Comparison of ENCODE assay signal across 8 cellular contexts in the genomic region with DNA sequence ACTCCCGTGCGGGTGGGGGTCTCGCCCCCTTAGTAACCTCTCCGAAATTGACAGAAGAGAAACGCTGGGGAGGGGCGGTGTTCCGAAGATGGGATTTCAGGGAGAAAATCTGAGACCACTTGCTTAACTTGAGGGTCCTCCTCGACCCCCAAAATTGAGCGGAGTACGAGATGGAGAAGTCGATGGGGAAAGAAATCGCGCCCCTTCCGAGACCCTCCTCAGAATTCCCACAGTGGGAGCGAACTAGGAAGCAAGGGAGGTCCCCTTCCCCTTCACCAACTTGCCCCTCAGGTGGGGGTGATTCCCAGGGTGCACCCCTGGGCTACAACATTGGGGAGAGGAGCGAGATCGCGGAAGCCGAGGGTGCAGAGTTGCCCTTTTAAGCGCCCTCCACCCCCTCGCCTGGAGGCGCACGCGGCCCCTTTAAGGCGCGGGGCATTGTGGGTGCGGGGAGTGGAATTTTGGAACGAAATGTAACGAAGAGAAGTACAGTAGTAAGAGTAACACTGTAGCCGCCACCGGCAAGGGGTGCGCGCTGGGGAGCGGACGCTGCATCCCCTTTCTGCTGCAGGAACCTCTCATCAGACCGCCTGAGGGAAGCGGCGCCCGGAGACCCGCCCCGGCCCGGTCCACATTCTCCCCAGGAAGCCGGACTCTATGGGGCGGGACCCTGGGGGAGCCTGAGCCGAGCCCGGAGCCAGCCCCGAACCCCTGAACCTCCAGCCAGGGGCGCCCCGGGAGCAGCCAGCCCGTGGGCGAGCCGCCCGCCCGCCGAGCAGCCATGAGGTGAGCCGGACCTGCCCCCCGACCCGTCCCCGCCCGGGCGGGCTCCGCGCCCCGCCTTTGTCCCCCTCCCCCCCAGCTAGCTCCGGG. TPM values are rescaled to one million over a fixed set of nuclear protein-coding genes. Genes with fewer than 3 reads are reported as not detected.
DNase-seq lines count a peak whose midpoint lies in the region; ATAC-seq, FAIRE-seq and TF ChIP-seq lines count a peak whose summit lies in the region.

VASP (plus strand) TSS at position 489 of the 873 bp plus-strand sequence; CDS start at position 782, 293 bp downstream.

- H4K8ac ChIP-seq in H1 (ENCODE audit: extremely low read depth, insufficient read depth, low read length) = no peak within 1 kb of the TSS; the same call in 1 of the 2 replicates

- peak within 1 kb of the TSS; percentile 61 to 83 (median 76) for H3K9ac ChIP-seq in H1 (replicated peaks in 1 of 4; ENCODE audit: extremely low read depth in 1 of 4, low read depth in 3 of 4, low read length in 3 of 4)

- peak within 1 kb of the TSS; percentile 72 to 97 (median 95) for H3K4me3 ChIP-seq in H1 (ENCODE audit: extremely low read depth in 1 of 4, insufficient read depth in 2 of 4, low read depth in 3 of 4, low read length in 4 of 4)

- no peaks in the 10 kb centered on the region for H3K27me3 ChIP-seq in H1 (replicated peaks in 1 of 4; ENCODE audit: control insufficient read depth in 3 of 4, extremely low read depth in 1 of 4, insufficient read depth in 3 of 4, low read length in 3 of 4)

- peaks cover 1 to 7% of the 10 kb centered on the region in 2 experiments for H4K20me1 ChIP-seq in H1 (replicated peaks in 1 of 2; ENCODE audit: control insufficient read depth in 1 of 2, insufficient read depth in 2 of 2, low read length in 2 of 2)

- H3K9me3 ChIP-seq in H1 (ENCODE audit: insufficient read depth in 2 of 2, low read depth in 1 of 2, low read length in 1 of 2) = no peaks in the 10 kb centered on the region

- H3K14ac ChIP-seq in H1 (ENCODE audit: insufficient read length) = peak within 1 kb of the TSS; percentile 95

- peak within 1 kb of the TSS; percentile 56 to 93 for H3K4me2 ChIP-seq in H1 (ENCODE audit: insufficient read depth in 1 of 2, low read depth in 2 of 2, low read length in 2 of 2)

- TF ChIP-seq RAD21 in H1 (IDR thresholded peaks at IDR 0.05 in 1 of 2, conservative IDR thresholded peaks at IDR 0.05 in 1 of 2; ENCODE audit: low read depth in 2 of 2, low read length in 2 of 2) = no peak

- peaks cover 20 to 42% of the 10 kb centered on the region in 2 experiments for H3K79me2 ChIP-seq in H1 (ENCODE audit: control insufficient read depth in 1 of 2, insufficient read depth in 2 of 2, low read length in 2 of 2)

- peak within 1 kb of the TSS; percentile 69 for H3K4ac ChIP-seq in H1 (replicated peaks; ENCODE audit: insufficient read length, low read depth, low read length)

- TF ChIP-seq EP300 in H1 (IDR thresholded peaks at IDR 0.05; ENCODE audit: borderline replicate concordance in 1 of 2, low read depth in 2 of 2, low read length in 2 of 2) = no peak

- peak within 1 kb of the TSS; percentile 83 for H2BK120ac ChIP-seq in H1 (replicated peaks; ENCODE audit: low read depth, low read length)

- no peaks in the 10 kb centered on the region for H3K36me3 ChIP-seq in H1 (ENCODE audit: control insufficient read depth in 2 of 4, insufficient read depth in 4 of 4, low read length in 3 of 4)

- DNase-seq in CD1c-positive myeloid dendritic cell (ENCODE audit: extremely low spot score) (peak; percentile 97), NOMO-1 treated with DMSO at 0.1 percent for 48 hours (lab: John Stamatoyannopoulos, UW; ENCODE audit: unreplicated experiment) (peak; percentile 92), H1 (ENCODE audit: low read depth in 1 of 2, low spot score in 2 of 2) (peak in 1 of 2 experiments; percentile 89), mesenteric fat pad (ENCODE audit: low spot score) (peak; percentile 93)
- peak; percentile 85 for DNase-seq in stimulated activated CD8-positive, alpha-beta memory T cell treated with anti-CD3 and anti-CD28 coated beads, Interleukin-15, amount 100 ng/mL, for 1 hour (ENCODE audit: low read depth)

- H3K27ac ChIP-seq in H1 (ENCODE audit: low read depth, low read length) = peak within 1 kb of the TSS; percentile 67

- peaks cover 10% of the 10 kb centered on the region; the same call in 1 of the 2 replicates for H3K79me1 ChIP-seq in H1 (ENCODE audit: low read depth, low read length)

- no peak for TF ChIP-seq CTCF in H1 (IDR thresholded peaks at IDR 0.05; ENCODE audit: control extremely low read depth in 1 of 3, insufficient read depth in 1 of 3, low read depth in 1 of 3, low read length in 3 of 3)

- H2BK5ac ChIP-seq in H1 (ENCODE audit: low read depth, low read length) = peak within 1 kb of the TSS; percentile 96; the same call in 1 of the 2 replicates

- peak within 1 kb of the TSS; percentile 91 for H4K5ac ChIP-seq in H1 (ENCODE audit: insufficient read length, low read depth, low read length)

- H3K18ac ChIP-seq in H1 (ENCODE audit: extremely low read depth, low read length) = peak within 1 kb of the TSS; percentile 97

- H3K23ac ChIP-seq in H1 (ENCODE audit: insufficient read length) = no peak within 1 kb of the TSS

- peak within 1 kb of the TSS; percentile 93 for H4K91ac ChIP-seq in H1 (replicated peaks; ENCODE audit: insufficient read length, low read length)

- H2BK15ac ChIP-seq in H1 (ENCODE audit: low read length) = peak within 1 kb of the TSS; percentile 46; the same call in 1 of the 2 replicates

- peaks cover 7% of the 10 kb centered on the region; the same call in 1 of the 2 replicates for H3K23me2 ChIP-seq in H1 (ENCODE audit: low read depth, low read length)

- no peak for FAIRE-seq in H1 (lab: Jason Lieb, UNC)

- H3K4me1 ChIP-seq in H1 (replicated peaks in 1 of 4; ENCODE audit: control insufficient read depth in 3 of 4, insufficient read depth in 4 of 4, low read length in 3 of 4) = peaks cover 3 to 8% (median 6%) of the 10 kb centered on the region in 4 experiments; a peak in 6 of 7 replicates

- 2% methylated on average over 39 of the region's 65 CpGs; no CpG with 5 or more reads in 1 of the 2 experiments for WGBS in H1 (ENCODE audit: extremely low coverage in 1 of 2, insufficient coverage in 1 of 2, insufficient read length in 1 of 2, insufficient replicate concordance in 2 of 2, low coverage in 1 of 2, low lambda C conversion rate in 2 of 2, missing lambda C conversion rate in 1 of 2), 2 experiments

- H2AFZ ChIP-seq in H1 (ENCODE audit: low read length) = peak within 1 kb of the TSS; percentile 84; the same call in 1 of the 2 replicates

- ATAC-seq in GM19351 (IDR thresholded peaks at IDR 0.05; ENCODE audit: unreplicated experiment) (peak; percentile 41), HG03521 (IDR thresholded peaks at IDR 0.05; ENCODE audit: unreplicated experiment) (peak; percentile 44)

- peak within 1 kb of the TSS; percentile 95; the same call in 1 of the 2 replicates for H2BK12ac ChIP-seq in H1 (ENCODE audit: low read depth, low read length)

- POLR2A ChIA-PET in activated CD8-positive, alpha-beta memory T cell treated with anti-CD3 and anti-CD28 coated beads for 36 hours (lab: Charles Lee) = interaction anchor here (0.5 to 1.3 kb wide), 3 partner anchors 56 to 137 kb away, joined by 3 to 10 read pairs (median 4); no protein-coding TSS in a partner anchor
- POLR2A ChIA-PET in H1 (lab: Charles Lee; ENCODE audit: partially characterized antibody) = interaction anchor here (1.0 to 3.2 kb wide), 15 partner anchors 8 to 185 kb away, joined by 3 to 25 read pairs (median 5); partner anchors contain the start of genes PPM1N, QPCTL, RTN2 and SNRPD2

- CTCF ChIA-PET in activated CD8-positive, alpha-beta memory T cell treated with anti-CD3 and anti-CD28 coated beads for 36 hours (lab: Charles Lee) = interaction anchor here (1.4 to 1.6 kb wide), 2 partner anchors 13 to 135 kb away, joined by 5 to 7 read pairs; no protein-coding TSS in a partner anchor
- CTCF ChIA-PET in H1 (lab: Charles Lee; ENCODE audit: partially characterized antibody) = interaction anchor here (1.3 to 1.9 kb wide), 3 partner anchors 13 to 135 kb away, joined by 3 to 6 read pairs (median 3); no protein-coding TSS in a partner anchor

- peak; percentile 84 to 89 for TF ChIP-seq POLR2A in H1 (IDR thresholded peaks at IDR 0.05; ENCODE audit: control extremely low read depth in 1 of 2, low read depth in 2 of 2, low read length in 2 of 2)

- H2BK20ac ChIP-seq in H1 (ENCODE audit: low read length) = peak within 1 kb of the TSS; percentile 86

- H2AK5ac ChIP-seq in H1 (ENCODE audit: low read depth, low read length) = peak within 1 kb of the TSS; percentile 60; the same call in 1 of the 2 replicates

- H3K56ac ChIP-seq in H1 (replicated peaks; ENCODE audit: insufficient read length, low read depth, low read length) = peak within 1 kb of the TSS; percentile 96

TF ChIP-seq in H1, 55 proteins besides CTCF, POLR2A, EP300 and RAD21 (continues in another document):
- TF ChIP-seq CEBPB (IDR thresholded peaks at IDR 0.05; ENCODE audit: low read depth, low read length) = no peak
- peak; percentile 55 for TF ChIP-seq KDM4A (IDR thresholded peaks at IDR 0.05; ENCODE audit: low read depth, low read length, severe bottlenecking)
- no peak for TF ChIP-seq ASH2L (IDR thresholded peaks at IDR 0.05; ENCODE audit: low read length)
- no peak for TF ChIP-seq POU5F1 (IDR thresholded peaks at IDR 0.05; ENCODE audit: low read depth, low read length)
- no peak for TF ChIP-seq SIRT6 (IDR thresholded peaks at IDR 0.05; ENCODE audit: low read length)
- peak; percentile 56 for TF ChIP-seq PHF8 (conservative IDR thresholded peaks at IDR 0.05; ENCODE audit: low read depth, low read length)
- peak; percentile 90 for TF ChIP-seq TBP (IDR thresholded peaks at IDR 0.05; ENCODE audit: low read depth, low read length)
- peak; percentile 61; the same call in 1 of the 2 replicates for TF ChIP-seq TEAD4 (IDR thresholded peaks at IDR 0.05; ENCODE audit: low read depth, low read length)
- peak; percentile 97 for TF ChIP-seq MAX (IDR thresholded peaks at IDR 0.05)
- TF ChIP-seq CBX8 (IDR thresholded peaks at IDR 0.05; ENCODE audit: borderline replicate concordance, low read depth, low read length) = no peak
- TF ChIP-seq CTBP2 (IDR thresholded peaks at IDR 0.05; ENCODE audit: borderline replicate concordance, insufficient read depth, insufficient read length, low read length) = no peak
- peak; percentile 79 for TF ChIP-seq TAF7 (optimal IDR thresholded peaks at IDR 0.05; ENCODE audit: borderline replicate concordance, low read depth, low read length)

RNA-seq across cellular contexts. Expression of gene VASP, which starts in this region (rescaled TPM):
- total RNA-seq in activated CD8-positive, alpha-beta memory T cell treated with anti-CD3 and anti-CD28 coated beads for 36 hours = 100 to 1,000 TPM; 186 to 193 TPM
- 135 and 138 TPM in 2 replicates for total RNA-seq in H1 (2021; fragmentation: NEBNext Ultra II Directional; extraction: Animal tissue kit (Norgen Biotek cat#: 25700))
- polyA plus RNA-seq in H1 (2011; rRNA removed) = 89.7 and 163 TPM in 2 replicates
- 92.0 TPM for polyA plus RNA-seq in H1 (2011; cell fraction: cytosol; rRNA removed)
- polyA plus RNA-seq in H1 (2011; cell fraction: nucleus; rRNA removed) = 116 TPM
- polyA plus RNA-seq in H1 (2012, experiment 1 of 2) = 79.3 to 101 TPM (median 84.8 TPM) in 4 replicates
- polyA plus RNA-seq in H1 (2012, experiment 2 of 2) = 110 TPM
- polyA plus RNA-seq in H1 (2013, experiment 1 of 2) = 108 TPM
- 104 TPM for polyA plus RNA-seq in H1 (2013, experiment 2 of 2)
- 46.1 and 52.4 TPM in 2 replicates for polyA minus RNA-seq in H1 (2011; rRNA and poly(A)+ RNA removed)
- polyA minus RNA-seq in H1 (2011; cell fraction: cytosol; rRNA and poly(A)+ RNA removed) = 83.1 TPM
- polyA minus RNA-seq in H1 (2011; cell fraction: nucleus; rRNA and poly(A)+ RNA removed) = 102 TPM
- total RNA-seq in mesenteric fat pad = 104 TPM
